1 cellular context compared by ENCODE assay signal in the genomic region with DNA sequence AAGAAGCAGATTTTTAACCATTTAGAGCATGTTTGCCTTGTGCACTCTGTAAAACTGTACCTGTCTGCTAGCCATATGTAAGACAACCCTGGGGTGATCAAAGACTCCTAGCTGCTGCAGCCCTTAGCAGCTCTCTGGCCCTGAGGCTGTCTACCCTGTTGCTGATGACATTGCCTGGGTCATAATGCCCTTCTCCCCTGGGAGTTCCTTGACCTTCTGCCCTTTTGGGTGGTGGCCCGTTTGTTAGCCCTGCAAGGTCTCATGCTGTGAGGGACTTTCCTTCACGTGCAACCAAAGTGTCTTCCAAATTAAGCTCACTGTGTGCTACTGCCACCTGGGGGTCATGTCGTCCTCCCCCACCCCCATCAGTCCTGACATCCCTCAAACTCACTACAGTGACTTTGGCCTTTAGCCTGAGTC.
TF ChIP-seq lines count a peak whose summit lies in the region.

No MANE protein-coding gene starts in this region.

TF ChIP-seq in WTC11, 78 proteins besides CTCF, POLR2A, EP300 and RAD21 (continued from another document and continues in another):
- TF ChIP-seq, protein P1, sequence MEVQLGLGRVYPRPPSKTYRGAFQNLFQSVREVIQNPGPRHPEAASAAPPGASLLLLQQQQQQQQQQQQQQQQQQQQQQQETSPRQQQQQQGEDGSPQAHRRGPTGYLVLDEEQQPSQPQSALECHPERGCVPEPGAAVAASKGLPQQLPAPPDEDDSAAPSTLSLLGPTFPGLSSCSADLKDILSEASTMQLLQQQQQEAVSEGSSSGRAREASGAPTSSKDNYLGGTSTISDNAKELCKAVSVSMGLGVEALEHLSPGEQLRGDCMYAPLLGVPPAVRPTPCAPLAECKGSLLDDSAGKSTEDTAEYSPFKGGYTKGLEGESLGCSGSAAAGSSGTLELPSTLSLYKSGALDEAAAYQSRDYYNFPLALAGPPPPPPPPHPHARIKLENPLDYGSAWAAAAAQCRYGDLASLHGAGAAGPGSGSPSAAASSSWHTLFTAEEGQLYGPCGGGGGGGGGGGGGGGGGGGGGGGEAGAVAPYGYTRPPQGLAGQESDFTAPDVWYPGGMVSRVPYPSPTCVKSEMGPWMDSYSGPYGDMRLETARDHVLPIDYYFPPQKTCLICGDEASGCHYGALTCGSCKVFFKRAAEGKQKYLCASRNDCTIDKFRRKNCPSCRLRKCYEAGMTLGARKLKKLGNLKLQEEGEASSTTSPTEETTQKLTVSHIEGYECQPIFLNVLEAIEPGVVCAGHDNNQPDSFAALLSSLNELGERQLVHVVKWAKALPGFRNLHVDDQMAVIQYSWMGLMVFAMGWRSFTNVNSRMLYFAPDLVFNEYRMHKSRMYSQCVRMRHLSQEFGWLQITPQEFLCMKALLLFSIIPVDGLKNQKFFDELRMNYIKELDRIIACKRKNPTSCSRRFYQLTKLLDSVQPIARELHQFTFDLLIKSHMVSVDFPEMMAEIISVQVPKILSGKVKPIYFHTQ (CRISPR knock-in tag; IDR thresholded peaks at IDR 0.05) = no peak
- no peak for TF ChIP-seq CBFB (CRISPR knock-in tag; IDR thresholded peaks at IDR 0.05; ENCODE audit: low read depth)
- no peak for TF ChIP-seq GTF2I (CRISPR knock-in tag; conservative IDR thresholded peaks at IDR 0.05)
- TF ChIP-seq, protein P2, sequence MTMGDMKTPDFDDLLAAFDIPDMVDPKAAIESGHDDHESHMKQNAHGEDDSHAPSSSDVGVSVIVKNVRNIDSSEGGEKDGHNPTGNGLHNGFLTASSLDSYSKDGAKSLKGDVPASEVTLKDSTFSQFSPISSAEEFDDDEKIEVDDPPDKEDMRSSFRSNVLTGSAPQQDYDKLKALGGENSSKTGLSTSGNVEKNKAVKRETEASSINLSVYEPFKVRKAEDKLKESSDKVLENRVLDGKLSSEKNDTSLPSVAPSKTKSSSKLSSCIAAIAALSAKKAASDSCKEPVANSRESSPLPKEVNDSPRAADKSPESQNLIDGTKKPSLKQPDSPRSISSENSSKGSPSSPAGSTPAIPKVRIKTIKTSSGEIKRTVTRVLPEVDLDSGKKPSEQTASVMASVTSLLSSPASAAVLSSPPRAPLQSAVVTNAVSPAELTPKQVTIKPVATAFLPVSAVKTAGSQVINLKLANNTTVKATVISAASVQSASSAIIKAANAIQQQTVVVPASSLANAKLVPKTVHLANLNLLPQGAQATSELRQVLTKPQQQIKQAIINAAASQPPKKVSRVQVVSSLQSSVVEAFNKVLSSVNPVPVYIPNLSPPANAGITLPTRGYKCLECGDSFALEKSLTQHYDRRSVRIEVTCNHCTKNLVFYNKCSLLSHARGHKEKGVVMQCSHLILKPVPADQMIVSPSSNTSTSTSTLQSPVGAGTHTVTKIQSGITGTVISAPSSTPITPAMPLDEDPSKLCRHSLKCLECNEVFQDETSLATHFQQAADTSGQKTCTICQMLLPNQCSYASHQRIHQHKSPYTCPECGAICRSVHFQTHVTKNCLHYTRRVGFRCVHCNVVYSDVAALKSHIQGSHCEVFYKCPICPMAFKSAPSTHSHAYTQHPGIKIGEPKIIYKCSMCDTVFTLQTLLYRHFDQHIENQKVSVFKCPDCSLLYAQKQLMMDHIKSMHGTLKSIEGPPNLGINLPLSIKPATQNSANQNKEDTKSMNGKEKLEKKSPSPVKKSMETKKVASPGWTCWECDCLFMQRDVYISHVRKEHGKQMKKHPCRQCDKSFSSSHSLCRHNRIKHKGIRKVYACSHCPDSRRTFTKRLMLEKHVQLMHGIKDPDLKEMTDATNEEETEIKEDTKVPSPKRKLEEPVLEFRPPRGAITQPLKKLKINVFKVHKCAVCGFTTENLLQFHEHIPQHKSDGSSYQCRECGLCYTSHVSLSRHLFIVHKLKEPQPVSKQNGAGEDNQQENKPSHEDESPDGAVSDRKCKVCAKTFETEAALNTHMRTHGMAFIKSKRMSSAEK (CRISPR knock-in tag; IDR thresholded peaks at IDR 0.05; ENCODE audit: borderline replicate concordance) = no peak
- peak; percentile 24; the same call in 1 of the 2 replicates for TF ChIP-seq FOXK1 (CRISPR knock-in tag; IDR thresholded peaks at IDR 0.05)
- TF ChIP-seq KAT7 (CRISPR knock-in tag; IDR thresholded peaks at IDR 0.05; ENCODE audit: borderline replicate concordance) = no peak
- TF ChIP-seq ZNF317 (CRISPR knock-in tag; IDR thresholded peaks at IDR 0.05; ENCODE audit: borderline replicate concordance, low read depth) = no peak
- TF ChIP-seq ESRRA (CRISPR knock-in tag; IDR thresholded peaks at IDR 0.05; ENCODE audit: borderline replicate concordance) = no peak
- TF ChIP-seq E2F1 (CRISPR knock-in tag; IDR thresholded peaks at IDR 0.05) = no peak
- TF ChIP-seq RORB (CRISPR knock-in tag; IDR thresholded peaks at IDR 0.05) = no peak
- no peak for TF ChIP-seq TP53 (CRISPR knock-in tag; IDR thresholded peaks at IDR 0.05)
- TF ChIP-seq, protein P3, sequence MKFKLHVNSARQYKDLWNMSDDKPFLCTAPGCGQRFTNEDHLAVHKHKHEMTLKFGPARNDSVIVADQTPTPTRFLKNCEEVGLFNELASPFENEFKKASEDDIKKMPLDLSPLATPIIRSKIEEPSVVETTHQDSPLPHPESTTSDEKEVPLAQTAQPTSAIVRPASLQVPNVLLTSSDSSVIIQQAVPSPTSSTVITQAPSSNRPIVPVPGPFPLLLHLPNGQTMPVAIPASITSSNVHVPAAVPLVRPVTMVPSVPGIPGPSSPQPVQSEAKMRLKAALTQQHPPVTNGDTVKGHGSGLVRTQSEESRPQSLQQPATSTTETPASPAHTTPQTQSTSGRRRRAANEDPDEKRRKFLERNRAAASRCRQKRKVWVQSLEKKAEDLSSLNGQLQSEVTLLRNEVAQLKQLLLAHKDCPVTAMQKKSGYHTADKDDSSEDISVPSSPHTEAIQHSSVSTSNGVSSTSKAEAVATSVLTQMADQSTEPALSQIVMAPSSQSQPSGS (CRISPR knock-in tag; IDR thresholded peaks at IDR 0.05; ENCODE audit: borderline replicate concordance, low read depth) = no peak
- no peak for TF ChIP-seq ARID4B (CRISPR knock-in tag; IDR thresholded peaks at IDR 0.05; ENCODE audit: borderline replicate concordance)
- TF ChIP-seq SMAD3 (CRISPR knock-in tag; IDR thresholded peaks at IDR 0.05; ENCODE audit: borderline replicate concordance) = 0 out of 2 replicates have a peak, but pooled peaks have one; percentile 38
- no peak for TF ChIP-seq ZNF396 (CRISPR knock-in tag; IDR thresholded peaks at IDR 0.05; ENCODE audit: borderline replicate concordance)
- TF ChIP-seq ZNF219 (CRISPR knock-in tag; IDR thresholded peaks at IDR 0.05; ENCODE audit: borderline replicate concordance) = no peak
- peak; percentile 55; the same call in 1 of the 2 replicates for TF ChIP-seq SP1 (CRISPR knock-in tag; conservative IDR thresholded peaks at IDR 0.05)
- no peak for TF ChIP-seq ZBTB21 (CRISPR knock-in tag; IDR thresholded peaks at IDR 0.05; ENCODE audit: borderline replicate concordance)
- TF ChIP-seq ZNF281 (CRISPR knock-in tag; IDR thresholded peaks at IDR 0.05) = peak; percentile 91; the same call in 1 of the 2 replicates
- no peak for TF ChIP-seq HMGXB4 (CRISPR knock-in tag; IDR thresholded peaks at IDR 0.05)
- no peak for TF ChIP-seq GABPB1 (CRISPR knock-in tag; IDR thresholded peaks at IDR 0.05)
- TF ChIP-seq, protein P4, sequence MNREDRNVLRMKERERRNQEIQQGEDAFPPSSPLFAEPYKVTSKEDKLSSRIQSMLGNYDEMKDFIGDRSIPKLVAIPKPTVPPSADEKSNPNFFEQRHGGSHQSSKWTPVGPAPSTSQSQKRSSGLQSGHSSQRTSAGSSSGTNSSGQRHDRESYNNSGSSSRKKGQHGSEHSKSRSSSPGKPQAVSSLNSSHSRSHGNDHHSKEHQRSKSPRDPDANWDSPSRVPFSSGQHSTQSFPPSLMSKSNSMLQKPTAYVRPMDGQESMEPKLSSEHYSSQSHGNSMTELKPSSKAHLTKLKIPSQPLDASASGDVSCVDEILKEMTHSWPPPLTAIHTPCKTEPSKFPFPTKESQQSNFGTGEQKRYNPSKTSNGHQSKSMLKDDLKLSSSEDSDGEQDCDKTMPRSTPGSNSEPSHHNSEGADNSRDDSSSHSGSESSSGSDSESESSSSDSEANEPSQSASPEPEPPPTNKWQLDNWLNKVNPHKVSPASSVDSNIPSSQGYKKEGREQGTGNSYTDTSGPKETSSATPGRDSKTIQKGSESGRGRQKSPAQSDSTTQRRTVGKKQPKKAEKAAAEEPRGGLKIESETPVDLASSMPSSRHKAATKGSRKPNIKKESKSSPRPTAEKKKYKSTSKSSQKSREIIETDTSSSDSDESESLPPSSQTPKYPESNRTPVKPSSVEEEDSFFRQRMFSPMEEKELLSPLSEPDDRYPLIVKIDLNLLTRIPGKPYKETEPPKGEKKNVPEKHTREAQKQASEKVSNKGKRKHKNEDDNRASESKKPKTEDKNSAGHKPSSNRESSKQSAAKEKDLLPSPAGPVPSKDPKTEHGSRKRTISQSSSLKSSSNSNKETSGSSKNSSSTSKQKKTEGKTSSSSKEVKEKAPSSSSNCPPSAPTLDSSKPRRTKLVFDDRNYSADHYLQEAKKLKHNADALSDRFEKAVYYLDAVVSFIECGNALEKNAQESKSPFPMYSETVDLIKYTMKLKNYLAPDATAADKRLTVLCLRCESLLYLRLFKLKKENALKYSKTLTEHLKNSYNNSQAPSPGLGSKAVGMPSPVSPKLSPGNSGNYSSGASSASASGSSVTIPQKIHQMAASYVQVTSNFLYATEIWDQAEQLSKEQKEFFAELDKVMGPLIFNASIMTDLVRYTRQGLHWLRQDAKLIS (CRISPR knock-in tag; IDR thresholded peaks at IDR 0.05; ENCODE audit: borderline replicate concordance) = no peak
- peak; percentile 43; the same call in 1 of the 2 replicates for TF ChIP-seq CREB1 (CRISPR knock-in tag; IDR thresholded peaks at IDR 0.05)
- TF ChIP-seq, protein P5, sequence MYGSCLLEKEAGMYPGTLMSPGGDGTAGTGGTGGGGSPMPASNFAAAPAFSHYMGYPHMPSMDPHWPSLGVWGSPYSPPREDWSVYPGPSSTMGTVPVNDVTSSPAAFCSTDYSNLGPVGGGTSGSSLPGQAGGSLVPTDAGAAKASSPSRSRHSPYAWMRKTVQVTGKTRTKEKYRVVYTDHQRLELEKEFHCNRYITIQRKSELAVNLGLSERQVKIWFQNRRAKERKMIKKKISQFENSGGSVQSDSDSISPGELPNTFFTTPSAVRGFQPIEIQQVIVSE (CRISPR knock-in tag; IDR thresholded peaks at IDR 0.05; ENCODE audit: borderline replicate concordance) = no peak
